In genomic region chr3:52423214-52423613, GRCh38 we compare ENCODE assay signal across 20 cellular contexts. TPM values are rescaled to one million over a fixed set of nuclear protein-coding genes. Genes with fewer than 3 reads are reported as not detected.
"Had no signal": no experiment of that assay in that cellular context is flagged by ENCODE, and none has a peak within 500 bp of the region (broad histone marks: within the 10 kb centered on the region; RNA-seq: fewer than 3 reads in every experiment).

No MANE protein-coding gene starts in this region.

- H3K4me1 Mint-ChIP-seq: activated B cell treated with CpG ODN at 0.5 μM for 24 hours, immature natural killer cell had no signal

- ATAC-seq: body of pancreas, gastrocnemius medialis, lower lobe of right lung had no signal

- H3K4me3 ChIP-seq: body of pancreas, gastrocnemius medialis, lower lobe of right lung, stomach, testis had no signal

- DNase-seq: activated B cell treated with CpG ODN at 0.5 μM for 24 hours; activated CD4-positive, alpha-beta memory T cell treated with anti-CD3 and anti-CD28 coated beads for 36 hours; activated CD4-positive, alpha-beta T cell treated with anti-CD3 and anti-CD28 coated beads for 4 hours; activated naive CD4-positive, alpha-beta T cell treated with anti-CD3 and anti-CD28 coated beads for 36 hours; caudate nucleus; immature natural killer cell; lower lobe of right lung; occipital lobe; small intestine; stimulated activated CD4-positive, alpha-beta T cell treated with anti-CD3 and anti-CD28 coated beads, Interleukin-4, amount 100 ng/mL, for 1 hour; stomach; testis had no signal

- H3K9me3 ChIP-seq: body of pancreas, gastrocnemius medialis, lower lobe of right lung, stomach, testis had no signal

- H3K27me3 ChIP-seq: body of pancreas, gastrocnemius medialis, stomach, testis had no signal

- H3K36me3 Mint-ChIP-seq: type B pancreatic cell had no signal

- H3K27ac Mint-ChIP-seq: activated B cell treated with CpG ODN at 0.5 μM for 24 hours; activated CD4-positive, alpha-beta memory T cell treated with anti-CD3 and anti-CD28 coated beads for 36 hours; activated naive CD4-positive, alpha-beta T cell treated with anti-CD3 and anti-CD28 coated beads for 36 hours; activated T-helper 2 cell treated with anti-CD3 and anti-CD28 coated beads, Interferon-gamma antibody, Interleukin-2, Interleukin-4, amounts not matched to agents 10 μg/mL and 5 μg/mL and 100 μg/mL, durations not matched to agents 14 hours and 24 hours and 36 hours; progenitor cell of endocrine pancreas; T-helper 2 cell treated with Interferon-gamma antibody and Interleukin-4, amounts not matched to agents 5 μg/mL and 100 μg/mL, for 36 hours; type B pancreatic cell had no signal

- H3K27me3 Mint-ChIP-seq: activated B cell treated with CpG ODN at 0.5 μM for 24 hours; activated CD4-positive, alpha-beta memory T cell treated with anti-CD3 and anti-CD28 coated beads for 36 hours; type B pancreatic cell had no signal

- H3K36me3 ChIP-seq: gastrocnemius medialis had no signal

- H3K9me3 Mint-ChIP-seq: activated B cell treated with CpG ODN at 0.5 μM for 24 hours; activated CD4-positive, alpha-beta memory T cell treated with anti-CD3 and anti-CD28 coated beads for 36 hours; activated naive CD4-positive, alpha-beta T cell treated with anti-CD3 and anti-CD28 coated beads for 36 hours; activated T-helper 2 cell treated with anti-CD3 and anti-CD28 coated beads, Interferon-gamma antibody, Interleukin-2, Interleukin-4, amounts not matched to agents 10 μg/mL and 5 μg/mL and 100 μg/mL, durations not matched to agents 14 hours and 24 hours and 36 hours; immature natural killer cell; T-helper 2 cell treated with Interferon-gamma antibody and Interleukin-4, amounts not matched to agents 5 μg/mL and 100 μg/mL, for 36 hours; type B pancreatic cell had no signal

- FAIRE-seq: colon, small intestine had no signal

- H3K4me1 ChIP-seq: body of pancreas, gastrocnemius medialis, lower lobe of right lung, stomach, testis had no signal

- H3K27ac ChIP-seq: body of pancreas, gastrocnemius medialis, lower lobe of right lung, stomach, testis had no signal

- H3K4me3 Mint-ChIP-seq: activated B cell treated with CpG ODN at 0.5 μM for 24 hours; activated CD4-positive, alpha-beta memory T cell treated with anti-CD3 and anti-CD28 coated beads for 36 hours; activated naive CD4-positive, alpha-beta T cell treated with anti-CD3 and anti-CD28 coated beads for 36 hours; immature natural killer cell; T-helper 2 cell treated with Interferon-gamma antibody and Interleukin-4, amounts not matched to agents 5 μg/mL and 100 μg/mL, for 36 hours; type B pancreatic cell had no signal

RNA-seq across cellular contexts. Expression of gene SEMA3G, which starts 21.7 kb away (rescaled TPM):
- total RNA-seq: activated B cell treated with CpG ODN at 0.5 μM for 24 hours; activated naive CD4-positive, alpha-beta T cell treated with anti-CD3 and anti-CD28 coated beads for 36 hours had no signal
- polyA plus RNA-seq: immature natural killer cell, neural cell had no signal

RNA-seq across cellular contexts. Expression of gene TNNC1, which starts 30.6 kb away (rescaled TPM):
- total RNA-seq: activated B cell treated with CpG ODN at 0.5 μM for 24 hours, occipital lobe had no signal
- polyA plus RNA-seq: immature natural killer cell had no signal
